In the genomic region with DNA sequence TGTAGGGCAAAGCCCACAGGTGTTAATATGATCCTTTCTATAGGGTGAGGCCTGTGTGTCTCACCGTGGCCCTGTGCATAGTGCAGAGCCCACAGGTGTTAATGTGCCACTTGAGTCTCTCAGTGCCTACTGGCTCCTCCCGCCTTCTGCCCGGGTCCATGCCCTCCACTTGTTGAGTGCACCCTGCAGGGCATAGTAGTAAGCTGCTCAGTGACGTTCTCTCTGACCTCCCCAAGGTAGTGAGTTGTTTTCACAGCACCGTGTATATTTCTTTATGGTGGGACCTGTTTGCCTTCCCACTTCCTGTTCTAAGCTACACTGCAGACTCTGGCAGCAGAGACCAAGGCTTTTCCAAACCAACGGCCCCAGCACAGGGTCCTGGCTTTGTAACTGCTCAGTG, we compare ENCODE assay signal across 12 cellular contexts.
A peak's percentile ranks its signal among the peaks of the same experiment; 100 is the strongest.
DNase-seq lines count a peak whose midpoint lies in the region; ATAC-seq and TF ChIP-seq lines count a peak whose summit lies in the region.
"Had no signal": no experiment of that assay in that cellular context is flagged by ENCODE, and none has a peak within 500 bp of the region (broad histone marks: within the 10 kb centered on the region; RNA-seq: fewer than 3 reads in every experiment).

No MANE protein-coding gene starts in this region.

- no peak overlapping the region for H2AK5ac ChIP-seq in H9 (ENCODE audit: insufficient read length, low read length)

- H3K4me1 ChIP-seq in mucosa of rectum (ENCODE audit: control insufficient read depth in 2 of 2, insufficient read depth in 2 of 2, low read length in 2 of 2) (peaks cover 17 to 27% of the 10 kb centered on the region in 2 donors), H9 (ENCODE audit: insufficient read depth, low read length) (no peaks in the 10 kb centered on the region)
- H3K4me1 ChIP-seq: neural progenitor cell had no signal

- no peak overlapping the region for H3K4me2 ChIP-seq in H9 (ENCODE audit: insufficient read depth, insufficient read length, low read length)
- H3K4me2 ChIP-seq: neural progenitor cell had no signal

- H3K27me3 ChIP-seq in mucosa of rectum (ENCODE audit: control insufficient read depth in 2 of 2, insufficient read depth in 2 of 2, low read length in 2 of 2) = no peaks in the 10 kb centered on the region
- no peaks in the 10 kb centered on the region for H3K27me3 ChIP-seq in H9 (ENCODE audit: insufficient read depth, low read length)
- H3K27me3 ChIP-seq: neural progenitor cell had no signal

- no peaks in the 10 kb centered on the region for H3K27me3 Mint-ChIP-seq in stimulated activated naive CD8-positive, alpha-beta T cell treated with anti-CD3 and anti-CD28 coated beads, Interleukin-15, Interleukin-2, amounts not matched to agents 100 ng/mL and 50 ng/mL, for 24 hours
- no peaks in the 10 kb centered on the region for H3K27me3 Mint-ChIP-seq in activated T-helper 17 cell treated with anti-CD3 and anti-CD28 coated beads, Interleukin-2, amount 50 U/mL, for 72 hours
- no peaks in the 10 kb centered on the region for H3K27me3 Mint-ChIP-seq in H9 (ENCODE audit: low read depth)

- no peaks in the 10 kb centered on the region for H3K9me3 Mint-ChIP-seq in stimulated activated naive CD8-positive, alpha-beta T cell treated with anti-CD3 and anti-CD28 coated beads, Interleukin-15, Interleukin-2, amounts not matched to agents 100 ng/mL and 50 ng/mL, for 24 hours
- H3K9me3 Mint-ChIP-seq in activated T-helper 17 cell treated with anti-CD3 and anti-CD28 coated beads, Interleukin-2, amount 50 U/mL, for 72 hours = no peaks in the 10 kb centered on the region
- H3K9me3 Mint-ChIP-seq in H9 = no peaks in the 10 kb centered on the region; a peak in 1 of 5 replicates

- no peaks in the 10 kb centered on the region for H3K9me3 ChIP-seq in mucosa of rectum (ENCODE audit: control insufficient read depth in 2 of 2, low read length in 2 of 2)
- H3K9me3 ChIP-seq in H9 (ENCODE audit: control insufficient read depth, low read depth, low read length) = no peaks in the 10 kb centered on the region

- H3K36me3 ChIP-seq in mucosa of rectum (ENCODE audit: control insufficient read depth in 2 of 2, insufficient read depth in 2 of 2, low read length in 2 of 2) = peaks cover 68 to 76% of the 10 kb centered on the region in 2 donors
- H3K36me3 ChIP-seq: neural progenitor cell had no signal

- no peaks in the 10 kb centered on the region for H3K23me2 ChIP-seq in H9 (ENCODE audit: insufficient read length, low read depth, low read length, poor library complexity, severe bottlenecking)

- H3K27ac ChIP-seq in mucosa of rectum (ENCODE audit: low read depth in 2 of 2, low read length in 2 of 2) (peak overlapping the region; percentile 57 to 67), H9 (ENCODE audit: insufficient read length, low read depth, low read length) (no peak overlapping the region)
- H3K27ac ChIP-seq: neural progenitor cell had no signal

- no peaks in the 10 kb centered on the region for H4K20me1 ChIP-seq in H9 (ENCODE audit: control insufficient read depth, insufficient read depth, insufficient read length)

- H3K56ac ChIP-seq in H9 (ENCODE audit: insufficient read length, low read depth, low read length) = no peak overlapping the region

- no peak overlapping the region for H3T11ph ChIP-seq in H9 (ENCODE audit: low read length)

- no peak overlapping the region for H4K5ac ChIP-seq in H9 (ENCODE audit: insufficient read length, low read depth, low read length)

- H2BK12ac ChIP-seq in H9 (ENCODE audit: insufficient read length, low read depth, low read length) = no peak overlapping the region

- no peak overlapping the region for H3K18ac ChIP-seq in H9 (ENCODE audit: insufficient read length, low read depth, low read length)

- H2BK5ac ChIP-seq in H9 (ENCODE audit: insufficient read length, low read length) = no peak overlapping the region

- WGBS in H9 (ENCODE audit: extremely low coverage, insufficient read length, low lambda C conversion rate) = no CpG with 5 or more reads among the region's 6 CpGs

- H3K9ac ChIP-seq in mucosa of rectum (ENCODE audit: low read depth in 1 of 2, low read length in 2 of 2) (no peak overlapping the region), H9 (ENCODE audit: extremely low read depth, insufficient read length, low read length) (no peak overlapping the region)
- H3K9ac ChIP-seq: neural progenitor cell had no signal

- no peak overlapping the region for H3K4ac ChIP-seq in H9 (ENCODE audit: low read depth, low read length)

- no peak for TF ChIP-seq CTCF in H9 (conservative IDR thresholded peaks at IDR 0.05)

- no peak overlapping the region for H2AFZ ChIP-seq in H9 (ENCODE audit: low read length)
- H2AFZ ChIP-seq: neural progenitor cell had no signal

- H3K4me3 ChIP-seq in mucosa of rectum (ENCODE audit: low read length in 2 of 2) = no peak overlapping the region
- H3K4me3 ChIP-seq: neural progenitor cell had no signal

- no peak overlapping the region for H2BK120ac ChIP-seq in H9 (ENCODE audit: low read depth, low read length, poor library complexity, severe bottlenecking)

- DNase-seq in stimulated activated naive CD8-positive, alpha-beta T cell treated with anti-CD3 and anti-CD28 coated beads, Interleukin-15, Interleukin-2, amounts not matched to agents 100 U/mL and 50 U/mL, for 24 hours = no peak
- DNase-seq in H9 = no peak
- DNase-seq in T-helper 2 cell = no peak
- no peak for DNase-seq in kidney tubule cell (ENCODE audit: low spot score)
- DNase-seq: cortex of kidney, mammary epithelial cell, NCI-H1436, NCI-H524 treated with DMSO at 0.1 percent for 48 hours had no signal

- no peak overlapping the region for H3K4me3 Mint-ChIP-seq in stimulated activated naive CD8-positive, alpha-beta T cell treated with anti-CD3 and anti-CD28 coated beads, Interleukin-15, Interleukin-2, amounts not matched to agents 100 ng/mL and 50 ng/mL, for 24 hours
- no peak overlapping the region for H3K4me3 Mint-ChIP-seq in activated T-helper 17 cell treated with anti-CD3 and anti-CD28 coated beads, Interleukin-2, amount 50 U/mL, for 72 hours
- H3K4me3 Mint-ChIP-seq in H9 = no peak overlapping the region
- H3K4me3 Mint-ChIP-seq: neural progenitor cell had no signal

- no peak overlapping the region for H4K91ac ChIP-seq in H9 (ENCODE audit: insufficient read length, low read depth, low read length)

- no peak overlapping the region for H4K8ac ChIP-seq in H9 (replicated peaks; ENCODE audit: insufficient read length, low read depth, low read length)

- H3K36me3 Mint-ChIP-seq in stimulated activated naive CD8-positive, alpha-beta T cell treated with anti-CD3 and anti-CD28 coated beads, Interleukin-15, Interleukin-2, amounts not matched to agents 100 ng/mL and 50 ng/mL, for 24 hours (ENCODE audit: low read depth) = peaks cover 75% of the 10 kb centered on the region
- peaks cover 98% of the 10 kb centered on the region for H3K36me3 Mint-ChIP-seq in activated T-helper 17 cell treated with anti-CD3 and anti-CD28 coated beads, Interleukin-2, amount 50 U/mL, for 72 hours (ENCODE audit: low read depth)
- peaks cover 42 to 85% (median 74%) of the 10 kb centered on the region in 3 experiments for H3K36me3 Mint-ChIP-seq in H9 (ENCODE audit: insufficient read depth in 1 of 3, low read depth in 3 of 3)

- peak overlapping the region; percentile 39 for H3K27ac Mint-ChIP-seq in stimulated activated naive CD8-positive, alpha-beta T cell treated with anti-CD3 and anti-CD28 coated beads, Interleukin-15, Interleukin-2, amounts not matched to agents 100 ng/mL and 50 ng/mL, for 24 hours
- H3K27ac Mint-ChIP-seq in activated T-helper 17 cell treated with anti-CD3 and anti-CD28 coated beads, Interleukin-2, amount 50 U/mL, for 72 hours = peak overlapping the region; percentile 12
- H3K27ac Mint-ChIP-seq in H9 = no peak overlapping the region; a peak in 1 of 7 replicates
- H3K27ac Mint-ChIP-seq: neural progenitor cell had no signal

- no peak overlapping the region for H2BK20ac ChIP-seq in H9 (ENCODE audit: low read depth, low read length, poor library complexity, severe bottlenecking)

- H2BK15ac ChIP-seq in H9 (ENCODE audit: low read depth, low read length) = no peak overlapping the region

- no peak for ATAC-seq in stimulated activated naive CD8-positive, alpha-beta T cell treated with anti-CD3 and anti-CD28 coated beads, Interleukin-15, Interleukin-2, amounts not matched to agents 100 U/mL and 50 U/mL, for 24 hours
- no peak for ATAC-seq in activated T-helper 17 cell treated with anti-CD3 and anti-CD28 coated beads, Interleukin-2, amount 50 U/mL, for 72 hours (replicated peaks)

- no peaks in the 10 kb centered on the region for H3K79me1 ChIP-seq in H9 (ENCODE audit: insufficient read depth, low read depth, low read length, poor library complexity, severe bottlenecking)

- peaks cover 7% of the 10 kb centered on the region for H3K4me1 Mint-ChIP-seq in stimulated activated naive CD8-positive, alpha-beta T cell treated with anti-CD3 and anti-CD28 coated beads, Interleukin-15, Interleukin-2, amounts not matched to agents 100 ng/mL and 50 ng/mL, for 24 hours (ENCODE audit: low read depth)
- peaks cover 5% of the 10 kb centered on the region for H3K4me1 Mint-ChIP-seq in activated T-helper 17 cell treated with anti-CD3 and anti-CD28 coated beads, Interleukin-2, amount 50 U/mL, for 72 hours
- no peaks in the 10 kb centered on the region for H3K4me1 Mint-ChIP-seq in H9
- H3K4me1 Mint-ChIP-seq: neural progenitor cell had no signal

- no peak overlapping the region for H3K14ac ChIP-seq in H9 (ENCODE audit: insufficient read depth, low read length)

- no peak overlapping the region for H3K23ac ChIP-seq in H9 (ENCODE audit: insufficient read length, low read depth, low read length)

- no peaks in the 10 kb centered on the region for H3K79me2 ChIP-seq in H9 (ENCODE audit: insufficient read depth, low read length)

Comparison
In these comparisons a context has a peak if more than half of its experiments do, and no peak if none do; other contexts are left out.
1. H3K27ac Mint-ChIP-seq: peak in stimulated activated naive CD8-positive, alpha-beta T cell treated with anti-CD3 and anti-CD28 coated beads, Interleukin-15, Interleukin-2, amounts not matched to agents 100 ng/mL and 50 ng/mL, for 24 hours (single experiment) and activated T-helper 17 cell treated with anti-CD3 and anti-CD28 coated beads, Interleukin-2, amount 50 U/mL, for 72 hours (single experiment); none in H9 (0 of 3).